ENCODE assay signal across 28 cellular contexts in the genomic region with DNA sequence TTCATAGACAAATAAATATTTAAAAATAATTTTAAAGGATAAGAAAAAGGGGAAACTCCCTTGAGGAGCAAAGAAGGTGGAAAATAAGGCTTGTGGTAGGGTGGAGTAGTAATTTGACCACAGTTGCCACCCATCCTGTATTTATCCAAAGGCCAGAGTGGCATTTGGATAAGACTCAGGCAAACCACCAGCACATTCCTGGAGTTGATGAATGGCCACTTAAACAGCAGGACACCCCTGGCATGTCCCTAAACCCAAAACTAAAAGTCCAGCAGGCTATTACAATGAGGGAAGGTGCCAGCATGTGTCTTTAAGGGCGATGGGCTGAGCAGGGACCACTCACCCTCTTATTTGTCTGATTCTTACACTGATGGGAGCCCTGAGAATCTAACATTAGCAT. TPM values are rescaled to one million over a fixed set of nuclear protein-coding genes. Genes with fewer than 3 reads are reported as not detected.
A peak's percentile ranks its signal among the peaks of the same experiment; 100 is the strongest.
DNase-seq lines count a peak whose midpoint lies in the region; ATAC-seq and TF ChIP-seq lines count a peak whose summit lies in the region.
"Had no signal": no experiment of that assay in that cellular context is flagged by ENCODE, and none has a peak within 500 bp of the region (broad histone marks: within the 10 kb centered on the region; RNA-seq: fewer than 3 reads in every experiment).

No MANE protein-coding gene starts in this region.

- H3K4me1 ChIP-seq in left lung, result no peaks in the 10 kb centered on the region
- H3K4me1 ChIP-seq in vagina, result peaks cover 4% of the 10 kb centered on the region
- H3K4me1 ChIP-seq: Peyer's patch had no signal

- no peak for TF ChIP-seq POLR2A in vagina (IDR thresholded peaks at IDR 0.05)

- H3K27me3 ChIP-seq in left lung (no peaks in the 10 kb centered on the region), vagina (no peaks in the 10 kb centered on the region)
- H3K27me3 ChIP-seq: gastroesophageal sphincter, Peyer's patch had no signal

- DNase-seq in LHCN-M2 (ENCODE audit: low read depth) (peak; percentile 45), astrocyte of the hippocampus (ENCODE audit: low read depth, low spot score) (peak; percentile 58), left lung (no peak), vagina (ENCODE audit: extremely low spot score in 2 of 2) (no peak), NCI-H1694 treated with DMSO at 0.1 percent for 48 hours (lab: John Stamatoyannopoulos, UW) (no peak), mucosa of gallbladder (ENCODE audit: low spot score) (no peak)
- no peak for DNase-seq in stimulated activated CD4-positive, alpha-beta T cell treated with anti-CD3 and anti-CD28 coated beads, Interleukin-1b, Interleukin-23, amount 100 ng/mL, for 48 hours
- DNase-seq: activated CD4-positive, alpha-beta T cell treated with anti-CD3 and anti-CD28 coated beads for 48 hours; activated CD8-positive, alpha-beta memory T cell treated with anti-CD3 and anti-CD28 coated beads, Interleukin-2, amount 10 ng/mL, durations not matched to agents 7 days and 5 days; activated naive CD4-positive, alpha-beta T cell treated with anti-CD3 and anti-CD28 coated beads for 36 hours; activated T-cell treated with anti-CD3 and anti-CD28 coated beads, Interleukin-2, amount 50 U/mL, for 72 hours; caudate nucleus; CD4-positive, alpha-beta T cell; dermis blood vessel endothelial cell; HCEC 1CT; NCI-H1436 treated with DMSO at 0.1 percent for 48 hours; NCI-H2171; NCI-H524; Peyer's patch; psoas muscle; small intestine; stimulated activated CD4-positive, alpha-beta T cell treated with anti-CD3 and anti-CD28 coated beads, Interleukin-4, amount 100 ng/mL, for 1 hour; T-helper 17 cell had no signal

- H3K9me3 ChIP-seq in left lung (no peaks in the 10 kb centered on the region), vagina (no peaks in the 10 kb centered on the region)
- H3K9me3 ChIP-seq: gastroesophageal sphincter, Peyer's patch, psoas muscle had no signal

- ATAC-seq in left lung, result peak; percentile 34
- ATAC-seq: activated CD8-positive, alpha-beta memory T cell treated with anti-CD3 and anti-CD28 coated beads, Interleukin-2, amount 10 ng/mL, durations not matched to agents 7 days and 5 days; activated T-cell treated with anti-CD3 and anti-CD28 coated beads, Interleukin-2, amount 50 U/mL, for 72 hours; gastroesophageal sphincter; HepG2; stimulated activated memory B cell treated with anti-CD40 and anti-IgM and Interleukin-4, amounts not matched to agents 10 μg/mL and 1 μg/mL and 100 μg/mL, for 72 hours; T-helper 17 cell had no signal

- intact Hi-C loops in left lung (cut with DNase I) (no loop called here), vagina (cut with DNase I) (loop anchor here (5.0 kb wide), 1 partner anchor 286 kb away; no protein-coding TSS in a partner anchor)

- no peak for TF ChIP-seq CTCF in left lung (IDR thresholded peaks at IDR 0.05)
- TF ChIP-seq CTCF in vagina (IDR thresholded peaks at IDR 0.05), result no peak

- H3K36me3 ChIP-seq in left lung, result no peaks in the 10 kb centered on the region
- no peaks in the 10 kb centered on the region for H3K36me3 ChIP-seq in vagina
- H3K36me3 ChIP-seq: gastroesophageal sphincter, Peyer's patch had no signal

- H3K27ac ChIP-seq in left lung, result no peak overlapping the region
- H3K27ac ChIP-seq in vagina, result peak overlapping the region; percentile 26
- H3K27ac ChIP-seq: gastroesophageal sphincter, HL-60, Peyer's patch, psoas muscle had no signal

- H3K4me3 ChIP-seq in left lung (no peak overlapping the region), vagina (no peak overlapping the region)
- H3K4me3 ChIP-seq: gastroesophageal sphincter, lung, Peyer's patch, psoas muscle had no signal

RNA-seq across cellular contexts. Expression of a gene that starts 9.8 kb away (rescaled TPM):
- 2.5 TPM in 2 replicates for total RNA-seq in LHCN-M2 (2014; rRNA removed)
- polyA plus RNA-seq in LHCN-M2 (2012), result 6.3 TPM
- total RNA-seq in left lung, result 10 to 100 TPM; 49.2 to 51.8 TPM
- 11.0 TPM for total RNA-seq in vagina
- total RNA-seq in mucosa of gallbladder, result 112 TPM

Comparison
In these comparisons a context has a peak if more than half of its experiments do, and no peak if none do; other contexts are left out.
1. DNase-seq: peak in LHCN-M2 (single experiment) and astrocyte of the hippocampus (single experiment); none in left lung (0 of 2), vagina (0 of 2), stimulated activated CD4-positive, alpha-beta T cell treated with anti-CD3 and anti-CD28 coated beads, Interleukin-1b, Interleukin-23, amount 100 ng/mL, for 48 hours (single experiment), NCI-H1694 treated with DMSO at 0.1 percent for 48 hours (single experiment) and mucosa of gallbladder (single experiment).